In genomic region chr20:50311308-50312001, GRCh38 we compare ENCODE assay signal across 1 cellular context.
TF ChIP-seq lines count a peak whose summit lies in the region.

No MANE protein-coding gene starts in this region.

TF ChIP-seq in HepG2, 621 proteins besides CTCF, POLR2A, EP300 and RAD21 (continued from another document):
- TF ChIP-seq AFF4 (CRISPR knock-in tag; IDR thresholded peaks at IDR 0.05) (no peak), SNAI1 (CRISPR knock-in tag; IDR thresholded peaks at IDR 0.05; ENCODE audit: borderline replicate concordance) (no peak)
TF ChIP-seq in HepG2: peak in this region for 13.
